In genomic region chr3:116000315-116000714, GRCh38 we compare ENCODE assay signal across 9 cellular contexts.
A peak's percentile ranks its signal among the peaks of the same experiment; 100 is the strongest.
DNase-seq lines count a peak whose midpoint lies in the region; ATAC-seq, FAIRE-seq and TF ChIP-seq lines count a peak whose summit lies in the region.
"Had no signal": no experiment of that assay in that cellular context is flagged by ENCODE, and none has a peak within 500 bp of the region (broad histone marks: within the 10 kb centered on the region; RNA-seq: fewer than 3 reads in every experiment).

No MANE protein-coding gene starts in this region.

- peaks cover 63% of the 10 kb centered on the region for H3K27me3 ChIP-seq in WERI-Rb-1 (ENCODE audit: insufficient read depth, low read depth, severe bottlenecking)
- H3K27me3 ChIP-seq: heart left ventricle had no signal

- H3K36me3 ChIP-seq in WERI-Rb-1, result no peaks in the 10 kb centered on the region
- H3K36me3 ChIP-seq: heart left ventricle had no signal

- no peak overlapping the region for H3K4me3 ChIP-seq in WERI-Rb-1 (ENCODE audit: low read depth, low read length)
- H3K4me3 ChIP-seq: heart left ventricle had no signal

- ATAC-seq in HG02571 (IDR thresholded peaks at IDR 0.05; ENCODE audit: unreplicated experiment), result peak; percentile 87

- TF ChIP-seq CTCF in WERI-Rb-1 (IDR thresholded peaks at IDR 0.05; ENCODE audit: low read depth, low read length), result no peak

- no peak for TF ChIP-seq POLR2A in GM12891 (IDR thresholded peaks at IDR 0.05; ENCODE audit: low read depth, low read length)

- no peak overlapping the region for H3K27ac ChIP-seq in WERI-Rb-1
- H3K27ac ChIP-seq: heart left ventricle had no signal

- FAIRE-seq in GM12891 (lab: Jason Lieb, UNC), result peak; percentile 48

- DNase-seq in GM12891 (ENCODE audit: insufficient read length, low spot score), result no peak
- DNase-seq in NCI-H226, result peak; percentile 55
- peak; percentile 89 for DNase-seq in iris pigment epithelial cell (ENCODE audit: low read depth)
- no peak for DNase-seq in WERI-Rb-1
- DNase-seq in NCI-H526 (lab: John Stamatoyannopoulos, UW), result no peak
- no peak for DNase-seq in NCI-H1105 treated with DMSO at 0.1 percent for 48 hours (lab: John Stamatoyannopoulos, UW)
- no peak for DNase-seq in activated T-cell treated with anti-CD3 and anti-CD28 coated beads for 4 hours

- H3K9me3 ChIP-seq in WERI-Rb-1 (ENCODE audit: severe bottlenecking), result no peaks in the 10 kb centered on the region
- H3K9me3 ChIP-seq: heart left ventricle had no signal

TF ChIP-seq in GM12891, 5 proteins besides CTCF, POLR2A, EP300 and RAD21:
- no peak for TF ChIP-seq POU2F2 (IDR thresholded peaks at IDR 0.05; ENCODE audit: low read depth, low read length)
- TF ChIP-seq SPI1 (IDR thresholded peaks at IDR 0.05; ENCODE audit: low read depth, low read length), result no peak

Comparison
In these comparisons a context has a peak if more than half of its experiments do, and no peak if none do; other contexts are left out.
1. DNase-seq: peak in NCI-H226 (single experiment) and iris pigment epithelial cell (single experiment); none in GM12891 (single experiment), WERI-Rb-1 (single experiment), NCI-H526 (0 of 2), NCI-H1105 treated with DMSO at 0.1 percent for 48 hours (single experiment) and activated T-cell treated with anti-CD3 and anti-CD28 coated beads for 4 hours (single experiment).